In the genomic region with DNA sequence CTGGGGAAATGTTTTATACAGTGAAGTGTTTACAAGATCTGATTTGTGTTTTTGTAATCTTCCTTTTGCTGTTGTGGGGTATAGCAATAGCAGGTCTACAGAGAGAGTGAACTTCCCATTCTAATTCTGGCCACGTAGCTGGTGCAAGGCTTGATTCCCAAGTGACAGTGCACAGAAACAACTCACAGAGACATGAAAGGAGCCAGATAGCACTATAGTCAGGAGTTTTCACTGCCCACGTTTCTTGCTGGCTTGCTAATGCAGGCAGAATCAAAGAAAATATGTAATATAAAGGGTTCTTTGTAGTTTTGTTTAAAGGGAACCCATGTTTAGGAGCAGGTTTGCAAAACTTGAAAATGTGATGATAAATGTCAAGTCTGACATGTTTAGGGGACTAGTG, we compare ENCODE assay signal across 20 cellular contexts.
A peak's percentile ranks its signal among the peaks of the same experiment; 100 is the strongest.
DNase-seq lines count a peak whose midpoint lies in the region; ATAC-seq and TF ChIP-seq lines count a peak whose summit lies in the region.
"Had no signal": no experiment of that assay in that cellular context is flagged by ENCODE, and none has a peak within 500 bp of the region (broad histone marks: within the 10 kb centered on the region; RNA-seq: fewer than 3 reads in every experiment).

No MANE protein-coding gene starts in this region.

- H3K4me1 Mint-ChIP-seq in neural crest cell: peaks cover 56% of the 10 kb centered on the region

- H3K9me3 ChIP-seq in Peyer's patch: no peaks in the 10 kb centered on the region
- no peaks in the 10 kb centered on the region for H3K9me3 ChIP-seq in left ventricle myocardium inferior (replicated peaks)
- H3K9me3 ChIP-seq: BLaER1 treated with 17β-estradiol and CSF1 and Interleukin-3, amounts not matched to agents 10 nM and 100 nM; HAP-1; SJSA1 had no signal

- H3K36me3 ChIP-seq in Peyer's patch: no peaks in the 10 kb centered on the region
- no peaks in the 10 kb centered on the region for H3K36me3 ChIP-seq in left ventricle myocardium inferior
- H3K36me3 ChIP-seq: BLaER1 treated with 17β-estradiol and CSF1 and Interleukin-3, amounts not matched to agents 10 nM and 100 nM; HAP-1; SJSA1 had no signal

- no peaks in the 10 kb centered on the region for H3K36me3 Mint-ChIP-seq in neural crest cell (ENCODE audit: low read depth)
- H3K36me3 Mint-ChIP-seq: CD8-positive, alpha-beta T cell had no signal

- H3K27ac ChIP-seq in Peyer's patch (peak overlapping the region in 3 of 4 donors; percentile 49 to 73 (median 67)), left ventricle myocardium inferior (replicated peaks) (peak overlapping the region; percentile 74)
- H3K27ac ChIP-seq: BLaER1 treated with 17β-estradiol and CSF1 and Interleukin-3, amounts not matched to agents 10 nM and 100 nM; GM23248; HL-60; SJSA1 had no signal

- ATAC-seq in GM21390 (IDR thresholded peaks at IDR 0.05; ENCODE audit: unreplicated experiment) (no peak), GM19351 (IDR thresholded peaks at IDR 0.05; ENCODE audit: unreplicated experiment) (no peak)
- ATAC-seq: CD8-positive, alpha-beta T cell had no signal

- H3K27me3 Mint-ChIP-seq in neural crest cell (ENCODE audit: low read depth): peaks cover 13% of the 10 kb centered on the region

- H3K27me3 ChIP-seq in Peyer's patch (no peaks in the 10 kb centered on the region), left ventricle myocardium inferior (ENCODE audit: low read depth) (no peaks in the 10 kb centered on the region)
- H3K27me3 ChIP-seq: BLaER1 treated with 17β-estradiol and CSF1 and Interleukin-3, amounts not matched to agents 10 nM and 100 nM; SJSA1 had no signal

- H3K4me1 ChIP-seq in Peyer's patch (peaks cover 0 to 10% (median 1%) of the 10 kb centered on the region in 4 donors), left ventricle myocardium inferior (peaks cover 35% of the 10 kb centered on the region)

- H3K27ac Mint-ChIP-seq in neural crest cell (ENCODE audit: unreplicated experiment): peak overlapping the region; percentile 58
- H3K27ac Mint-ChIP-seq: CD8-positive, alpha-beta T cell had no signal

- no peak for TF ChIP-seq POLR2A in Peyer's patch (IDR thresholded peaks at IDR 0.05)

- H3K4me3 Mint-ChIP-seq in neural crest cell: no peak overlapping the region
- H3K4me3 Mint-ChIP-seq: CD8-positive, alpha-beta T cell had no signal

- peak; percentile 15 for DNase-seq in Ammon's horn (ENCODE audit: low spot score)
- DNase-seq in Peyer's patch: no peak
- no peak for DNase-seq in left ventricle myocardium inferior
- DNase-seq in neural crest cell (ENCODE audit: low read depth, low spot score): no peak
- no peak for DNase-seq in kidney tubule cell (ENCODE audit: low spot score)
- no peak for DNase-seq in NCI-H2029 (lab: John Stamatoyannopoulos, UW)
- DNase-seq: CD8-positive, alpha-beta T cell; DMS79; GM23248; IMR-90; NCI-H1417; NCI-H187 treated with DMSO at 0.1 percent for 48 hours; NCI-H226; NCI-H524 treated with DMSO at 0.1 percent for 48 hours had no signal

- intact Hi-C loops in left ventricle myocardium inferior (cut with micrococcal nuclease): no loop called here

- peaks cover 7% of the 10 kb centered on the region for H3K9me3 Mint-ChIP-seq in neural crest cell
- H3K9me3 Mint-ChIP-seq: CD8-positive, alpha-beta T cell had no signal

- no peak overlapping the region for H3K4me3 ChIP-seq in Peyer's patch
- no peak overlapping the region for H3K4me3 ChIP-seq in left ventricle myocardium inferior
- H3K4me3 ChIP-seq: BLaER1 treated with 17β-estradiol and CSF1 and Interleukin-3, amounts not matched to agents 10 nM and 100 nM; GM23248; HAP-1; SJSA1 had no signal

- no peak for TF ChIP-seq CTCF in Peyer's patch (IDR thresholded peaks at IDR 0.05)
- TF ChIP-seq CTCF in left ventricle myocardium inferior (IDR thresholded peaks at IDR 0.05; ENCODE audit: borderline replicate concordance): no peak
- no peak for TF ChIP-seq CTCF in neural crest cell (conservative IDR thresholded peaks at IDR 0.05)
